In the genomic region with DNA sequence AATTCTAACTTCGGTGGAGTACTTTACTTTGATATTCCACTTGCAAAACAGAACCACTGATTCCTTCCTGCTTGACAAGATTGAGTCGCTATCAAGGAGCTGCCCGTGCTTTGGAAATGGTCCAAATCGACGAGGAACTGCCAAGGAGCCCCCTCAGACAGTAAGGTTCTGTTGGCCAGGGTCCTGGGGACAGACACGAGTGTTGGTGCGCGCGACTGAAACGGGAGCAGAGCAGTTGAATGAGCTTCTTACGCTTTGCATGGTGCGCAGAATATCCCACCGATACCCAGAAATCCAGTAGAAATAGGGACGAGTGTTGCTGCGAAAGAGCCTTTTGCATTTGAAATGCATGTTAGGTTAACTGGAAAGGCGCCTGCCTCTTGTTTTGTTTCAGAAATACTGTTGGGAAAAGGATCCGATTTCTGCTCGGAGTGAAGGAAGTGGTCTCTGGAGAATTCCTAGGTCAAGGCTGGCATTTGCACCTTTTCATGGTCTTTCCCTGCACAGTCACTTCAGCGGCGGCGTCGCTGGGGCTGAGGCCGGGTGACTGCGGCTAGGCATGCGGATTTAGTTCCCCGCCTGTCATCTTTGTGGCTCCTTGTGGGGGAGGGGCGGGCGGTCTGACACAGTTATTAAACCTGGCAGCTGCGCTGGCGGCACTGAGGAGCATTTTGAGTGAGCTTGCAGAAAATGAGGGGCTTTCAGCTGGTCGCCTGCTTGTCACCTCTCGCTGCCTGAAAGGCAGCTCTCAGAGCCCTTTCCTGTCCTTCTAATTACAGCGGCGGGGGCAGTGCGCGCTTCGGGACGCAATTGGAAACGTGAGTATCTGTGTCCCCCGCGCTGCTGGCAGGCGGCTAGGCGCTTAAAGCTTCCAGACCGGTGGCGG, we compare ENCODE assay signal across 8 cellular contexts. TPM values are rescaled to one million over a fixed set of nuclear protein-coding genes. Genes with fewer than 3 reads are reported as not detected.
A peak's percentile ranks its signal among the peaks of the same experiment; 100 is the strongest.
DNase-seq lines count a peak whose midpoint lies in the region; TF ChIP-seq lines count a peak whose summit lies in the region.

No MANE protein-coding gene starts in this region.

- H3K36me3 ChIP-seq in H7 (replicated peaks; ENCODE audit: control insufficient read depth, insufficient read depth, low read length): no peaks in the 10 kb centered on the region
- no peaks in the 10 kb centered on the region for H3K36me3 ChIP-seq in spleen

- peak overlapping the region in 7 of 8 donors; percentile 54 to 84 (median 74) for H3K27ac ChIP-seq in spleen

- TF ChIP-seq POLR2A in spleen (IDR thresholded peaks at IDR 0.05): no peak

- TF ChIP-seq CTCF in astrocyte of the spinal cord (IDR thresholded peaks at IDR 0.05; ENCODE audit: low read depth, low read length): no peak
- TF ChIP-seq CTCF in spleen (IDR thresholded peaks at IDR 0.05 in 8 of 11, conservative IDR thresholded peaks at IDR 0.05 in 3 of 11): no peak

- H3K27me3 ChIP-seq in H7 (ENCODE audit: control insufficient read depth, insufficient read depth, low read length): peaks cover 48% of the 10 kb centered on the region
- H3K27me3 ChIP-seq in spleen (replicated peaks in 1 of 7): peaks cover 0 to 50% (median 8%) of the 10 kb centered on the region in 7 donors

- intact Hi-C loops in spleen (cut with DNase I; ENCODE audit: low total_unique reads): loop anchor here (10.0 kb wide), 1 partner anchor 62 kb away; no protein-coding TSS in a partner anchor

- 1 to 8% (median 2%) methylated on average over 32 to 45 of the region's 45 CpGs for WGBS in spleen, 5 donors

- peak overlapping the region; percentile 52 for H3K4me3 ChIP-seq in H7 (ENCODE audit: insufficient read depth, low read depth, low read length)
- peak overlapping the region; percentile 53 for H3K4me3 ChIP-seq in astrocyte of the spinal cord (ENCODE audit: low read depth, low read length)
- H3K4me3 ChIP-seq in iPS-18c (ENCODE audit: insufficient read depth, low read depth, low read length): peak overlapping the region; percentile 58
- peak overlapping the region; percentile 41 to 81 (median 62) for H3K4me3 ChIP-seq in spleen

- no peaks in the 10 kb centered on the region for H3K9me3 ChIP-seq in iPS-18c (ENCODE audit: control insufficient read depth, insufficient read depth, low read length)
- H3K9me3 ChIP-seq in spleen: no peaks in the 10 kb centered on the region

- in situ Hi-C loops in astrocyte of the spinal cord (cut with HindIII; ENCODE audit: low sequenced_read_pairs): no loop called here

- H3K4me1 ChIP-seq in spleen: peaks cover 16 to 41% (median 31%) of the 10 kb centered on the region in 6 donors

- DNase-seq in DMS153 treated with DMSO at 0.1 percent for 48 hours (lab: John Stamatoyannopoulos, UW; ENCODE audit: unreplicated experiment) (peak; percentile 57), H7 (peak; percentile 57), NCI-H1048 (lab: John Stamatoyannopoulos, UW) (peak; percentile 59), T-helper 22 cell (ENCODE audit: low read depth) (peak; percentile 48), astrocyte of the spinal cord (ENCODE audit: low read depth, low spot score) (peak; percentile 43), spleen (peak; percentile 81), SW 1271 (lab: John Stamatoyannopoulos, UW) (no peak)

RNA-seq across cellular contexts. Expression of gene TRIM2, which starts 51.5 kb away (rescaled TPM):
- 49.2 and 77.4 TPM in 2 replicates for total RNA-seq in H7 (2014; rRNA removed; shearing (Covaris generic))
- 10 to 100 TPM; 28.1 to 77.9 (median 59.1) TPM for total RNA-seq in spleen
- polyA plus RNA-seq in spleen: 10 to 100 TPM in 1 of 3 donors, 1 to 10 TPM in 2; 3.2 to 13.3 (median 4.7) TPM

Comparison
In these comparisons a context has a peak if more than half of its experiments do, and no peak if none do; other contexts are left out.
1. DNase-seq: peak in DMS153 treated with DMSO at 0.1 percent for 48 hours (single experiment), H7 (single experiment), NCI-H1048 (single experiment), T-helper 22 cell (single experiment), astrocyte of the spinal cord (single experiment) and spleen (single experiment); none in SW 1271 (0 of 2).
2. Peak in every context shown above with its lines, with median percentiles within 50 percentile points of each other: H3K4me3 ChIP-seq.